ENCODE assay signal across 1 cellular context in genomic region chr6:95819461-95819860, GRCh38.
TF ChIP-seq lines count a peak whose summit lies in the region.

No MANE protein-coding gene starts in this region.

TF ChIP-seq in GM23338, 12 proteins besides CTCF, POLR2A, EP300 and RAD21:
- TF ChIP-seq ZNF462 (CRISPR knock-in tag; IDR thresholded peaks at IDR 0.05) (no peak), ETS1 (IDR thresholded peaks at IDR 0.05) (no peak), EZH2 (IDR thresholded peaks at IDR 0.05; ENCODE audit: low read depth, unreplicated experiment) (no peak), EZH2phosphoT487 (IDR thresholded peaks at IDR 0.05; ENCODE audit: unreplicated experiment) (no peak), POLR2AphosphoS5 (IDR thresholded peaks at IDR 0.05; ENCODE audit: low read depth) (no peak), JUNB (IDR thresholded peaks at IDR 0.05; ENCODE audit: unreplicated experiment) (no peak), ZNF331 (CRISPR knock-in tag; IDR thresholded peaks at IDR 0.05; ENCODE audit: low read depth) (no peak)
